8 cellular contexts compared by ENCODE assay signal in the genomic region with DNA sequence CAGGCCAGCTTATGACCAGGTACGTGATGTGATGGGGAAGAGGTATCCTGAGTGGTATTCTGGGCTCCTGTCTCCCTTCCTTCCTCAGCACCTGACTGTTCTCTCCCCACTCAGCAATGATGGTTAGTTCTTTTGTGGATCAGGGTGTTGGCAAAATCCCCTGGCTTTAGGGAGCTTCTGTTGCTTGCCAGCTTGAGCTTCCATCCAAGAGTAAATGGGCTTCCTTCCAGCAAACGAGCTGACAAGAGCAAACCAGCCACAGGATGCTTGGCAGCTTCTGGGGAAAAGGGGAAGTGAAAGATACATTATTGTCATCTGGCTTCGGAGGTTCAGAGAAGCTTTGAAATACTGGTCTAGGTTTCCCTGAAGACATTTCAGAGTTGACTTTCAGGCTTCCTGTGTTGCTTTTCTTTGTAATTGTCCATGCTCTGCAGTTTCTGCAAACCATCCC. TPM values are rescaled to one million over a fixed set of nuclear protein-coding genes. Genes with fewer than 3 reads are reported as not detected.
A peak's percentile ranks its signal among the peaks of the same experiment; 100 is the strongest.
DNase-seq lines count a peak whose midpoint lies in the region; ATAC-seq, FAIRE-seq and TF ChIP-seq lines count a peak whose summit lies in the region.

No MANE protein-coding gene starts in this region.

- H4K20me1 ChIP-seq in SK-N-SH (ENCODE audit: insufficient read depth), result peaks cover 20% of the 10 kb centered on the region

- H3K36me3 ChIP-seq in CD4-positive, alpha-beta memory T cell (ENCODE audit: insufficient read depth, low read length), result peaks cover 18% of the 10 kb centered on the region
- peaks cover 10 to 24% of the 10 kb centered on the region in 2 experiments for H3K36me3 ChIP-seq in SK-N-SH (replicated peaks in 1 of 2; ENCODE audit: control insufficient read depth in 1 of 2, insufficient read depth in 2 of 2, low read length in 1 of 2)

- peak in 1 of 2 experiments; percentile 41; a peak in 1 of 4 replicates for TF ChIP-seq EP300 in SK-N-SH (IDR thresholded peaks at IDR 0.05; ENCODE audit: borderline replicate concordance in 1 of 2, low read depth in 1 of 2, low read length in 1 of 2)

- no peak overlapping the region for H2AFZ ChIP-seq in SK-N-SH (ENCODE audit: low read depth)

- H3K4me1 Mint-ChIP-seq in CD4-positive, alpha-beta memory T cell, result peaks cover 64 to 90% (median 81%) of the 10 kb centered on the region in 4 donors
- peaks cover 71 to 72% of the 10 kb centered on the region in 2 donors for H3K4me1 Mint-ChIP-seq in effector memory CD8-positive, alpha-beta T cell (ENCODE audit: low read depth in 2 of 2)
- H3K4me1 Mint-ChIP-seq in naive thymus-derived CD8-positive, alpha-beta T cell, result peaks cover 12 to 82% (median 54%) of the 10 kb centered on the region in 4 donors

- H3K4me2 ChIP-seq in SK-N-SH, result peak overlapping the region; percentile 82

- peak overlapping the region in 1 of 2 donors; percentile 28 for H3K4me3 ChIP-seq in CD4-positive, alpha-beta memory T cell (ENCODE audit: low read length in 2 of 2)
- H3K4me3 ChIP-seq in SK-N-SH (ENCODE audit: low read depth in 2 of 2, low read length in 1 of 2), result peak overlapping the region; percentile 3 to 21; a peak in 1 of 4 replicates

- no peaks in the 10 kb centered on the region for H3K9me2 ChIP-seq in SK-N-SH

- peak overlapping the region; percentile 61 to 98 (median 94) for H3K4me3 Mint-ChIP-seq in CD4-positive, alpha-beta memory T cell
- H3K4me3 Mint-ChIP-seq in effector memory CD8-positive, alpha-beta T cell, result peak overlapping the region; percentile 86 to 94
- peak overlapping the region; percentile 13 to 72 (median 40) for H3K4me3 Mint-ChIP-seq in naive thymus-derived CD8-positive, alpha-beta T cell

- FAIRE-seq in H54 (lab: Jason Lieb, UNC), result no peak

- peaks cover 35% of the 10 kb centered on the region for H3F3A ChIP-seq in SK-N-SH (replicated peaks; ENCODE audit: insufficient read depth)

- H3K4me1 ChIP-seq in CD4-positive, alpha-beta memory T cell (ENCODE audit: insufficient read depth, low read length), result peaks cover 80% of the 10 kb centered on the region
- H3K4me1 ChIP-seq in SK-N-SH (ENCODE audit: control insufficient read depth in 1 of 2, insufficient read depth in 2 of 2, low read depth in 1 of 2, low read length in 1 of 2), result peaks cover 39 to 51% of the 10 kb centered on the region in 2 experiments

- TF ChIP-seq POLR2A in H54 (IDR thresholded peaks at IDR 0.05; ENCODE audit: low read depth, low read length), result no peak

- H3K27me3 Mint-ChIP-seq in CD4-positive, alpha-beta memory T cell, result no peaks in the 10 kb centered on the region
- H3K27me3 Mint-ChIP-seq in effector memory CD8-positive, alpha-beta T cell, result no peaks in the 10 kb centered on the region
- peaks cover 0 to 28% (median 10%) of the 10 kb centered on the region in 5 donors for H3K27me3 Mint-ChIP-seq in naive thymus-derived CD8-positive, alpha-beta T cell

- peak; percentile 38 for ATAC-seq in HG03342 (IDR thresholded peaks at IDR 0.05; ENCODE audit: unreplicated experiment)
- no peak for ATAC-seq in effector memory CD8-positive, alpha-beta T cell (replicated peaks)
- ATAC-seq in naive thymus-derived CD8-positive, alpha-beta T cell, result no peak

- 25% methylated on average over 3 of the region's 3 CpGs for WGBS in SK-N-SH (ENCODE audit: low lambda C conversion rate)

- peaks cover 22 to 46% of the 10 kb centered on the region in 2 donors for H3K36me3 Mint-ChIP-seq in CD4-positive, alpha-beta memory T cell
- H3K36me3 Mint-ChIP-seq in effector memory CD8-positive, alpha-beta T cell (ENCODE audit: insufficient read depth), result peaks cover 69% of the 10 kb centered on the region
- H3K36me3 Mint-ChIP-seq in naive thymus-derived CD8-positive, alpha-beta T cell, result peaks cover 0 to 3% (median under 1%) of the 10 kb centered on the region in 3 donors

- CTCF ChIA-PET in CD4-positive, alpha-beta memory T cell (lab: Charles Lee; ENCODE audit: partially characterized antibody), result interaction anchor here (1.0 to 9.5 kb wide), 8 partner anchors 11 to 197 kb away, joined by 3 to 142 read pairs (median 4); no protein-coding TSS in a partner anchor
- CTCF ChIA-PET in SK-N-SH (lab: Yijun Ruan, JAX), result interaction anchor here (2.3 kb wide), 1 partner anchor 148 kb away, joined by 10 read pairs; no protein-coding TSS in a partner anchor

- peaks cover 90% of the 10 kb centered on the region for H3K79me2 ChIP-seq in SK-N-SH (ENCODE audit: insufficient read depth)

- TF ChIP-seq RAD21 in SK-N-SH (IDR thresholded peaks at IDR 0.05; ENCODE audit: low read length), result no peak

- POLR2A ChIA-PET in CD4-positive, alpha-beta memory T cell (lab: Charles Lee; ENCODE audit: partially characterized antibody), result interaction anchor here (0.9 to 4.3 kb wide), 10 partner anchors 8 to 293 kb away, joined by 3 to 31 read pairs (median 4); partner anchors contain the start of gene SMNDC1
- POLR2A ChIA-PET in SK-N-SH (lab: Yijun Ruan, JAX), result no interaction called here
- POLR2A ChIA-PET in naive thymus-derived CD8-positive, alpha-beta T cell (lab: Charles Lee), result interaction anchor here (0.6 kb wide), 1 partner anchor 197 kb away, joined by 5 read pairs; no protein-coding TSS in a partner anchor

- TF ChIP-seq CTCF in SK-N-SH (IDR thresholded peaks at IDR 0.05), result no peak

- no peak overlapping the region for H3K9ac ChIP-seq in SK-N-SH

- H3K27ac ChIP-seq in CD4-positive, alpha-beta memory T cell (ENCODE audit: low read depth, low read length), result peak overlapping the region; percentile 79
- H3K27ac ChIP-seq in SK-N-SH (ENCODE audit: low read depth in 2 of 2, low read length in 1 of 2), result peak overlapping the region; percentile 80 to 90

- intact Hi-C loops in CD4-positive, alpha-beta memory T cell (cut with micrococcal nuclease), result loop anchor here (1.0 to 5.0 kb wide), 5 partner anchors 10 to 359 kb away; no protein-coding TSS in a partner anchor

- H3K9me3 Mint-ChIP-seq in CD4-positive, alpha-beta memory T cell, result peaks cover 0 to 5% (median 0%) of the 10 kb centered on the region in 8 donors
- H3K9me3 Mint-ChIP-seq in effector memory CD8-positive, alpha-beta T cell, result no peaks in the 10 kb centered on the region
- no peaks in the 10 kb centered on the region for H3K9me3 Mint-ChIP-seq in naive thymus-derived CD8-positive, alpha-beta T cell

- DNase-seq in CD4-positive, alpha-beta memory T cell, result peak in 1 of 5 donors; percentile 14
- DNase-seq in GM19238 (ENCODE audit: insufficient read length, low spot score) (peak; percentile 61), SK-N-SH (no peak), H54 (ENCODE audit: insufficient read length, low spot score) (no peak), NCI-H748 (lab: John Stamatoyannopoulos, UW; ENCODE audit: unreplicated experiment) (no peak)
- no peak for DNase-seq in effector memory CD8-positive, alpha-beta T cell
- peak in 2 of 10 donors; percentile 9 to 18 for DNase-seq in naive thymus-derived CD8-positive, alpha-beta T cell

- no peaks in the 10 kb centered on the region for H3K9me3 ChIP-seq in CD4-positive, alpha-beta memory T cell (ENCODE audit: control insufficient read depth in 1 of 2, low read length in 2 of 2)
- H3K9me3 ChIP-seq in SK-N-SH, result no peaks in the 10 kb centered on the region

- H3K27me3 ChIP-seq in CD4-positive, alpha-beta memory T cell (ENCODE audit: insufficient read depth, low read length), result no peaks in the 10 kb centered on the region
- H3K27me3 ChIP-seq in SK-N-SH (ENCODE audit: insufficient read depth), result no peaks in the 10 kb centered on the region

- peak overlapping the region; percentile 90 to 97 (median 95) for H3K27ac Mint-ChIP-seq in CD4-positive, alpha-beta memory T cell
- peak overlapping the region; percentile 95 to 96 for H3K27ac Mint-ChIP-seq in effector memory CD8-positive, alpha-beta T cell
- H3K27ac Mint-ChIP-seq in naive thymus-derived CD8-positive, alpha-beta T cell, result peak overlapping the region; percentile 14 to 88 (median 56)

TF ChIP-seq in SK-N-SH, 30 proteins besides CTCF, POLR2A, EP300 and RAD21:
- TF ChIP-seq TCF12 (IDR thresholded peaks at IDR 0.05), result peak; percentile 76
- no peak for TF ChIP-seq NRF1 (IDR thresholded peaks at IDR 0.05; ENCODE audit: low read depth, low read length)
- TF ChIP-seq RCOR1 (IDR thresholded peaks at IDR 0.05; ENCODE audit: low read length), result peak; percentile 25; the same call in 1 of the 2 replicates
- 0 out of 2 replicates have a peak, but pooled peaks have one; percentile 17 for TF ChIP-seq MAX (IDR thresholded peaks at IDR 0.05; ENCODE audit: low read depth)
- TF ChIP-seq, protein P1, sequence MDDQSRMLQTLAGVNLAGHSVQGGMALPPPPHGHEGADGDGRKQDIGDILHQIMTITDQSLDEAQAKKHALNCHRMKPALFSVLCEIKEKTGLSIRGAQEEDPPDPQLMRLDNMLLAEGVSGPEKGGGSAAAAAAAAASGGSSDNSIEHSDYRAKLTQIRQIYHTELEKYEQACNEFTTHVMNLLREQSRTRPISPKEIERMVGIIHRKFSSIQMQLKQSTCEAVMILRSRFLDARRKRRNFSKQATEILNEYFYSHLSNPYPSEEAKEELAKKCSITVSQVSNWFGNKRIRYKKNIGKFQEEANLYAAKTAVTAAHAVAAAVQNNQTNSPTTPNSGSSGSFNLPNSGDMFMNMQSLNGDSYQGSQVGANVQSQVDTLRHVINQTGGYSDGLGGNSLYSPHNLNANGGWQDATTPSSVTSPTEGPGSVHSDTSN (IDR thresholded peaks at IDR 0.05), result peak; percentile 60; the same call in 1 of the 2 replicates
- peak; percentile 96 for TF ChIP-seq NFIC (IDR thresholded peaks at IDR 0.05; ENCODE audit: borderline replicate concordance)
- no peak for TF ChIP-seq RXRA (IDR thresholded peaks at IDR 0.05; ENCODE audit: borderline replicate concordance, low read depth)
- peak; percentile 22; the same call in 1 of the 2 replicates for TF ChIP-seq POLR2AphosphoS5 (IDR thresholded peaks at IDR 0.05; ENCODE audit: low read depth, low read length)

RNA-seq across cellular contexts. Expression of gene DUSP5, which starts 5.2 kb away (rescaled TPM):
- 1 to 10 TPM; 3.5 to 3.8 TPM for total RNA-seq in CD4-positive, alpha-beta memory T cell
- polyA plus RNA-seq in CD4-positive, alpha-beta memory T cell, result 10 to 100 TPM; 10.6 to 33.7 TPM
- 38.2 and 52.0 TPM in 2 replicates for polyA plus RNA-seq in SK-N-SH (2012; rRNA removed)
- 32.6 and 37.1 TPM in 2 replicates for polyA plus RNA-seq in SK-N-SH (2012; cell fraction: cytosol; rRNA removed)
- polyA plus RNA-seq in SK-N-SH (2012; cell fraction: nucleus; rRNA removed), result 60.7 and 85.8 TPM in 2 replicates
- 1 to 10 TPM; 1.1 to 1.2 TPM for total RNA-seq in naive thymus-derived CD8-positive, alpha-beta T cell
- 1 to 10 TPM in 1 of 3 donors, under 1 TPM in 2; 0.13 to 2.7 (median 0.44) TPM for polyA plus RNA-seq in naive thymus-derived CD8-positive, alpha-beta T cell

Comparison
In these comparisons a context has a peak if more than half of its experiments do, and no peak if none do; other contexts are left out.
1. H3K4me3 Mint-ChIP-seq: peak in every context shown above with its lines; median percentile 94 in CD4-positive, alpha-beta memory T cell; 90 in effector memory CD8-positive, alpha-beta T cell; 40 in naive thymus-derived CD8-positive, alpha-beta T cell.